In the genomic region with DNA sequence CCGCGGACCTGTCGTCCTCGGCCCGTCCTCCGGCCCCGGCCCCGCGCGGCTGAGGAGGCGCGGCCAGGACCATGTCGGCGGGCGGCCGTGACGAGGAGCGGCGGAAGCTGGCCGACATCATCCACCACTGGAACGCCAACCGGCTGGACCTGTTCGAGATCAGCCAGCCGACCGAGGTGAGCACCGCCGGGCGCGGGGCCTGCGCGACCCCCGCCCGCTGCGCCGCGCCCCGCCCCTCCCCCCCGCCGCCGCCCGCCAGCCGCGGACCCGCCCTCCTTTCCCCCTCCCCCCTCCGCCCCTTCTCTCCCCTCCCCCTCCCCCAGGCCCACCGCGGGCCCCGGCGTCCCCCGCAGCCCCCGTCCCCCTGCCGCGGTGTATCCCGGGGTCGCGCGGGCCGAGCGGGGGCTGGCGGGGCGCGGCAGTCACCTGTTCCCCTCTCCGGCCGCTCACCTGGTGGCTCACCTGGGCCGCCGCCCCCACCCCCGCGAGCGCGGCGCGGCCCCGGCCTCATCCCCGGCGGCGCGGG, we compare ENCODE assay signal across 8 cellular contexts. TPM values are rescaled to one million over a fixed set of nuclear protein-coding genes. Genes with fewer than 3 reads are reported as not detected.
DNase-seq lines count a peak whose midpoint lies in the region; ATAC-seq, FAIRE-seq and TF ChIP-seq lines count a peak whose summit lies in the region.

No MANE protein-coding gene starts in this region.

- peaks cover 47% of the 10 kb centered on the region for H3K79me2 ChIP-seq in PC-3 (ENCODE audit: low read length)
- peaks cover 20 to 46% of the 10 kb centered on the region in 2 experiments for H3K79me2 ChIP-seq in H1 (ENCODE audit: control insufficient read depth in 1 of 2, insufficient read depth in 2 of 2, low read length in 2 of 2)

- H2BK5ac ChIP-seq in H1 (ENCODE audit: low read depth, low read length): peak overlapping the region; percentile 57; the same call in 1 of the 2 replicates

- H3K14ac ChIP-seq in H1 (ENCODE audit: insufficient read length): no peak overlapping the region

- H3K36me3 Mint-ChIP-seq in neural crest cell (ENCODE audit: low read depth): no peaks in the 10 kb centered on the region

- peak overlapping the region; percentile 65 for H3K4me3 ChIP-seq in AG04449 (ENCODE audit: low read depth, low read length)
- H3K4me3 ChIP-seq in PC-3 (ENCODE audit: low read length): peak overlapping the region; percentile 85
- peak overlapping the region; percentile 82 to 97 (median 87) for H3K4me3 ChIP-seq in H1 (ENCODE audit: extremely low read depth in 1 of 4, insufficient read depth in 2 of 4, low read depth in 3 of 4, low read length in 4 of 4)

- no peak overlapping the region for H2BK15ac ChIP-seq in H1 (ENCODE audit: low read length)

- CTCF ChIA-PET in AG04449 (lab: Yijun Ruan, JAX) (no interaction called here), PC-3 (lab: Charles Lee) (no interaction called here), H1 (lab: Charles Lee; ENCODE audit: partially characterized antibody) (interaction anchor here (1.0 to 1.7 kb wide), 3 partner anchors 20 to 471 kb away, joined by 3 to 6 read pairs (median 3); no protein-coding TSS in a partner anchor)

- H3K27me3 ChIP-seq in PC-3 (ENCODE audit: low read length) (no peaks in the 10 kb centered on the region), H1 (replicated peaks in 1 of 4; ENCODE audit: control insufficient read depth in 3 of 4, extremely low read depth in 1 of 4, insufficient read depth in 3 of 4, low read length in 3 of 4) (no peaks in the 10 kb centered on the region; a peak in 2 of 7 replicates)

- peaks cover 46% of the 10 kb centered on the region for H3K4me1 Mint-ChIP-seq in neural crest cell

- H3K4me1 ChIP-seq in PC-3 (ENCODE audit: insufficient read depth, low read length) (peaks cover 41% of the 10 kb centered on the region), H1 (replicated peaks in 1 of 4; ENCODE audit: control insufficient read depth in 3 of 4, insufficient read depth in 4 of 4, low read length in 3 of 4) (peaks cover 0 to 2% (median 2%) of the 10 kb centered on the region in 4 experiments; a peak in 5 of 7 replicates)

- no peak overlapping the region for H2AK5ac ChIP-seq in H1 (ENCODE audit: low read depth, low read length)

- H3K9ac ChIP-seq in PC-3 (ENCODE audit: low read length): no peak overlapping the region
- H3K9ac ChIP-seq in H1 (replicated peaks in 1 of 4; ENCODE audit: extremely low read depth in 1 of 4, low read depth in 3 of 4, low read length in 3 of 4): peak overlapping the region in 3 of 4 experiments; percentile 54 to 94 (median 72); a peak in 5 of 7 replicates

- H4K8ac ChIP-seq in H1 (ENCODE audit: extremely low read depth, insufficient read depth, low read length): 0 out of 2 replicates have a peak overlapping the region, but pooled peaks have one; percentile 85

- H3F3A ChIP-seq in PC-3 (ENCODE audit: low read length, unreplicated experiment): no peaks in the 10 kb centered on the region

- no peak for TF ChIP-seq EP300 in H1 (IDR thresholded peaks at IDR 0.05; ENCODE audit: borderline replicate concordance in 1 of 2, low read depth in 2 of 2, low read length in 2 of 2)

- no peaks in the 10 kb centered on the region; the same call in 1 of the 2 replicates for H3K79me1 ChIP-seq in H1 (ENCODE audit: low read depth, low read length)

- no peak overlapping the region for H2BK12ac ChIP-seq in H1 (ENCODE audit: low read depth, low read length)

- peak overlapping the region; percentile 30 for H3K56ac ChIP-seq in H1 (replicated peaks; ENCODE audit: insufficient read length, low read depth, low read length)

- POLR2A ChIA-PET in AG04449 (lab: Yijun Ruan, JAX) (no interaction called here), PC-3 (lab: Charles Lee; ENCODE audit: unreplicated experiment) (no interaction called here), H1 (lab: Charles Lee; ENCODE audit: partially characterized antibody) (interaction anchor here (1.4 to 2.8 kb wide), 4 partner anchors 17 to 66 kb away, joined by 3 to 6 read pairs (median 4); no protein-coding TSS in a partner anchor)

- peak overlapping the region; percentile 96; the same call in 1 of the 2 replicates for H3K18ac ChIP-seq in H1 (ENCODE audit: extremely low read depth, low read length)

- no peaks in the 10 kb centered on the region for H3K9me2 ChIP-seq in PC-3 (replicated peaks; ENCODE audit: low read length)

- intact Hi-C loops in PC-3 (cut with micrococcal nuclease): no loop called here

- TF ChIP-seq CTCF in AG04449 (IDR thresholded peaks at IDR 0.05; ENCODE audit: insufficient read depth, low read length, missing control alignments): no peak
- no peak for TF ChIP-seq CTCF in PC-3 (conservative IDR thresholded peaks at IDR 0.05; ENCODE audit: low read depth, low read length)
- no peak for TF ChIP-seq CTCF in H1 (IDR thresholded peaks at IDR 0.05; ENCODE audit: control extremely low read depth in 1 of 3, insufficient read depth in 1 of 3, low read depth in 1 of 3, low read length in 3 of 3)
- no peak for TF ChIP-seq CTCF in neural crest cell (conservative IDR thresholded peaks at IDR 0.05)

- FAIRE-seq in GM18507 (lab: Jason Lieb, UNC) (no peak), H1 (lab: Jason Lieb, UNC) (no peak)

- WGBS in H1 (ENCODE audit: extremely low coverage in 1 of 2, insufficient coverage in 1 of 2, insufficient read length in 1 of 2, insufficient replicate concordance in 2 of 2, low coverage in 1 of 2, low lambda C conversion rate in 2 of 2, missing lambda C conversion rate in 1 of 2), 2 experiments: 3% methylated on average over 20 of the region's 77 CpGs; no CpG with 5 or more reads in 1 of the 2 experiments

- peak in 1 of 2 experiments; percentile 27; a peak in 1 of 3 replicates for TF ChIP-seq POLR2A in H1 (IDR thresholded peaks at IDR 0.05; ENCODE audit: control extremely low read depth in 1 of 2, low read depth in 2 of 2, low read length in 2 of 2)

- DNase-seq in AG04449 (ENCODE audit: low read depth, low spot score): no peak
- peak; percentile 20 for DNase-seq in GM18507 (ENCODE audit: extremely low spot score, insufficient read length, low read depth)
- DNase-seq in PC-3: peak; percentile 30
- DNase-seq in H1 (ENCODE audit: low read depth in 1 of 2, low spot score in 2 of 2): peak in 1 of 2 experiments; percentile 63
- DNase-seq in neural crest cell (ENCODE audit: low read depth, low spot score): peak; percentile 39
- DNase-seq in Kasumi-1 (lab: John Stamatoyannopoulos, UW): no peak
- DNase-seq in NCI-H510A (lab: John Stamatoyannopoulos, UW): no peak

- peaks cover 32% of the 10 kb centered on the region for H3K27me3 Mint-ChIP-seq in neural crest cell (ENCODE audit: low read depth)

- H3K27ac ChIP-seq in PC-3 (ENCODE audit: low read length): no peak overlapping the region
- H3K27ac ChIP-seq in H1 (ENCODE audit: low read depth, low read length): peak overlapping the region; percentile 64; the same call in 1 of the 2 replicates

- ATAC-seq in HG02840 (IDR thresholded peaks at IDR 0.05; ENCODE audit: low FRiP score, unreplicated experiment) (peak; percentile 34), PC-3 (peak; percentile 38)

- H2BK20ac ChIP-seq in H1 (ENCODE audit: low read length): no peak overlapping the region

- H2BK120ac ChIP-seq in H1 (replicated peaks; ENCODE audit: low read depth, low read length): no peak overlapping the region

- H3K36me3 ChIP-seq in PC-3 (ENCODE audit: low read depth, low read length) (no peaks in the 10 kb centered on the region), H1 (ENCODE audit: control insufficient read depth in 2 of 4, insufficient read depth in 4 of 4, low read length in 3 of 4) (peaks cover 0 to 18% (median 0%) of the 10 kb centered on the region in 4 experiments; a peak in 2 of 8 replicates)

- H3K27ac Mint-ChIP-seq in neural crest cell (ENCODE audit: unreplicated experiment): no peak overlapping the region

- no peak for TF ChIP-seq RAD21 in H1 (IDR thresholded peaks at IDR 0.05 in 1 of 2, conservative IDR thresholded peaks at IDR 0.05 in 1 of 2; ENCODE audit: low read depth in 2 of 2, low read length in 2 of 2)

- H4K5ac ChIP-seq in H1 (ENCODE audit: insufficient read length, low read depth, low read length): peak overlapping the region; percentile 88

- no peaks in the 10 kb centered on the region for H3K9me3 Mint-ChIP-seq in neural crest cell

- H3K4ac ChIP-seq in H1 (replicated peaks; ENCODE audit: insufficient read length, low read depth, low read length): no peak overlapping the region

- H3K9me3 ChIP-seq in PC-3 (ENCODE audit: low read length) (no peaks in the 10 kb centered on the region), H1 (ENCODE audit: insufficient read depth in 2 of 2, low read depth in 1 of 2, low read length in 1 of 2) (no peaks in the 10 kb centered on the region)

- BruUV-seq in PC-3 (replicated peaks; lab: Mats Ljungman, UMichigan): no TSS peak

- H4K91ac ChIP-seq in H1 (replicated peaks; ENCODE audit: insufficient read length, low read length): no peak overlapping the region

- peaks cover 12% of the 10 kb centered on the region for H3K23me2 ChIP-seq in H1 (ENCODE audit: low read depth, low read length)

- H3K4me3 Mint-ChIP-seq in neural crest cell: peak overlapping the region; percentile 94

- H3K4me2 ChIP-seq in PC-3 (ENCODE audit: low read length): no peak overlapping the region
- H3K4me2 ChIP-seq in H1 (ENCODE audit: insufficient read depth in 1 of 2, low read depth in 2 of 2, low read length in 2 of 2): peak overlapping the region in 1 of 2 experiments; percentile 80; a peak in 2 of 4 replicates

- no peak overlapping the region for H3K23ac ChIP-seq in H1 (ENCODE audit: insufficient read length)

- H4K20me1 ChIP-seq in PC-3 (ENCODE audit: low read length): peaks cover 35% of the 10 kb centered on the region
- peaks cover 10 to 13% of the 10 kb centered on the region in 2 experiments for H4K20me1 ChIP-seq in H1 (replicated peaks in 1 of 2; ENCODE audit: control insufficient read depth in 1 of 2, insufficient read depth in 2 of 2, low read length in 2 of 2)

- no peak overlapping the region for H2AFZ ChIP-seq in PC-3 (ENCODE audit: low read length)
- no peak overlapping the region for H2AFZ ChIP-seq in H1 (ENCODE audit: low read length)

TF ChIP-seq in H1, 55 proteins besides CTCF, POLR2A, EP300 and RAD21:
- TF ChIP-seq CBX8 (IDR thresholded peaks at IDR 0.05; ENCODE audit: borderline replicate concordance, low read depth, low read length) (no peak), JUND (IDR thresholded peaks at IDR 0.05; ENCODE audit: low read length) (no peak), SP1 (IDR thresholded peaks at IDR 0.05; ENCODE audit: low read depth, low read length) (no peak), TAF7 (optimal IDR thresholded peaks at IDR 0.05; ENCODE audit: borderline replicate concordance, low read depth, low read length) (no peak)

RNA-seq across cellular contexts. Expression of a gene that starts 0.4 kb away (rescaled TPM):
- 37.1 and 71.8 TPM in 2 replicates for total RNA-seq in PC-3 (2014; rRNA removed)
- total RNA-seq in H1 (2021; fragmentation: NEBNext Ultra II Directional; extraction: Animal tissue kit (Norgen Biotek cat#: 25700)): 192 and 196 TPM in 2 replicates
- polyA plus RNA-seq in H1 (2011; rRNA removed): 53.4 and 58.7 TPM in 2 replicates
- polyA plus RNA-seq in H1 (2011; cell fraction: cytosol; rRNA removed): 95.2 TPM
- 239 TPM for polyA plus RNA-seq in H1 (2011; cell fraction: nucleus; rRNA removed)
- 116 to 142 TPM (median 133 TPM) in 4 replicates for polyA plus RNA-seq in H1 (2012, experiment 1 of 2)
- polyA plus RNA-seq in H1 (2012, experiment 2 of 2): 6.9 TPM
- polyA plus RNA-seq in H1 (2013, experiment 1 of 2): 132 TPM
- 117 TPM for polyA plus RNA-seq in H1 (2013, experiment 2 of 2)
- polyA minus RNA-seq in H1 (2011; rRNA and poly(A)+ RNA removed): 177 and 199 TPM in 2 replicates
- 154 TPM for polyA minus RNA-seq in H1 (2011; cell fraction: cytosol; rRNA and poly(A)+ RNA removed)
- 329 TPM for polyA minus RNA-seq in H1 (2011; cell fraction: nucleus; rRNA and poly(A)+ RNA removed)
- total RNA-seq in neural crest cell: 142 and 143 TPM in 2 replicates

Comparison
In these comparisons a context has a peak if more than half of its experiments do, and no peak if none do; other contexts are left out.
1. DNase-seq: peak in GM18507 (single experiment), PC-3 (single experiment) and neural crest cell (single experiment); none in AG04449 (single experiment), Kasumi-1 (0 of 2) and NCI-H510A (single experiment).
2. Peak in every context shown above with its lines, with median percentiles within 50 percentile points of each other: H3K4me3 ChIP-seq.